14 cellular contexts compared by ENCODE assay signal in the genomic region with DNA sequence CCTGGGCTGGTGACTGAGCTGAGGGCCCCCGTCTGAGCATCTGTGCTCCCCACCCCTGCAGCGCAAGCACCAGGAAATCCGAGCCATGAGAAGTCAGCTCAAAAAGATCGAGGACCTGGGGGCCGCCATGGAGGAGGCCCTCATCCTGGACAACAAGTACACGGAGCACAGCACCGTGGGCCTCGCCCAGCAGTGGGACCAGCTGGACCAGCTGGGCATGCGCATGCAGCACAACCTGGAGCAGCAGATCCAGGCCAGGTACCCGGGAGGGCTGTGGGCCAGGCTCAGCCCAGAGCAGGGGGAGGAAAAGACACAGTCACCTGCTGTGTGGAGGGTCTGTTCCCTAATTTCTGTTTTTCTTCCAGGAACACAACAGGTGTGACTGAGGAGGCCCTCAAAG.
"Had no signal": no experiment of that assay in that cellular context is flagged by ENCODE, and none has a peak within 500 bp of the region (broad histone marks: within the 10 kb centered on the region; RNA-seq: fewer than 3 reads in every experiment).

No MANE protein-coding gene starts in this region.

- H3K9me3 ChIP-seq: esophagus squamous epithelium, testis, uterus had no signal

- H3K9me3 Mint-ChIP-seq: activated naive CD8-positive, alpha-beta T cell treated with anti-CD3 and anti-CD28 coated beads for 36 hours; immature natural killer cell; natural killer cell; stimulated activated naive CD8-positive, alpha-beta T cell treated with anti-CD3 and anti-CD28 coated beads, Interleukin-15, Interleukin-2, amounts not matched to agents 100 ng/mL and 50 ng/mL, for 24 hours had no signal

- DNase-seq: activated gamma-delta T cell; activated naive CD8-positive, alpha-beta T cell treated with anti-CD3 and anti-CD28 coated beads for 36 hours; esophagus squamous epithelium; foreskin fibroblast; glutamatergic neuron; immature natural killer cell; left colon; mammary epithelial cell; natural killer cell; stimulated activated CD4-positive, alpha-beta T cell treated with anti-CD3 and anti-CD28 coated beads, Interleukin-4, amount 100 ng/mL, for 1 hour; stimulated activated CD8-positive, alpha-beta memory T cell treated with anti-CD3 and anti-CD28 coated beads, Interleukin-4, amount 100 ng/mL, for 48 hours; testis; uterus had no signal

- H3K27me3 ChIP-seq: esophagus squamous epithelium, testis, uterus had no signal

- H3K4me3 ChIP-seq: esophagus squamous epithelium, testis, uterus had no signal

- H3K27me3 Mint-ChIP-seq: activated naive CD8-positive, alpha-beta T cell treated with anti-CD3 and anti-CD28 coated beads for 36 hours; stimulated activated naive CD8-positive, alpha-beta T cell treated with anti-CD3 and anti-CD28 coated beads, Interleukin-15, Interleukin-2, amounts not matched to agents 100 ng/mL and 50 ng/mL, for 24 hours had no signal

- H3K36me3 Mint-ChIP-seq: natural killer cell had no signal

- H3K4me1 Mint-ChIP-seq: activated naive CD8-positive, alpha-beta T cell treated with anti-CD3 and anti-CD28 coated beads for 36 hours; immature natural killer cell; natural killer cell had no signal

- H3K27ac Mint-ChIP-seq: activated naive CD8-positive, alpha-beta T cell treated with anti-CD3 and anti-CD28 coated beads for 36 hours; natural killer cell; stimulated activated naive CD8-positive, alpha-beta T cell treated with anti-CD3 and anti-CD28 coated beads, Interleukin-15, Interleukin-2, amounts not matched to agents 100 ng/mL and 50 ng/mL, for 24 hours had no signal

- H3K36me3 ChIP-seq: uterus had no signal

- H3K27ac ChIP-seq: esophagus squamous epithelium, testis, uterus had no signal

- ATAC-seq: left colon, natural killer cell had no signal

- H3K4me3 Mint-ChIP-seq: activated naive CD8-positive, alpha-beta T cell treated with anti-CD3 and anti-CD28 coated beads for 36 hours; immature natural killer cell; natural killer cell; stimulated activated naive CD8-positive, alpha-beta T cell treated with anti-CD3 and anti-CD28 coated beads, Interleukin-15, Interleukin-2, amounts not matched to agents 100 ng/mL and 50 ng/mL, for 24 hours had no signal
